In genomic region chr19:14494451-14494850, GRCh38 we compare ENCODE assay signal across 10 cellular contexts.
DNase-seq lines count a peak whose midpoint lies in the region; ATAC-seq, FAIRE-seq and TF ChIP-seq lines count a peak whose summit lies in the region.
"Had no signal": no experiment of that assay in that cellular context is flagged by ENCODE, and none has a peak within 500 bp of the region (broad histone marks: within the 10 kb centered on the region; RNA-seq: fewer than 3 reads in every experiment).

No MANE protein-coding gene starts in this region.

- H4K20me1 ChIP-seq in OCI-LY1 (ENCODE audit: insufficient read depth, low read length), result no peaks in the 10 kb centered on the region

- H3K4me3 Mint-ChIP-seq in effector memory CD8-positive, alpha-beta T cell, result peak overlapping the region; percentile 82 to 83
- H3K4me3 Mint-ChIP-seq in nephron progenitor cell, result peak overlapping the region; percentile 88

- no peaks in the 10 kb centered on the region for H3K9me3 Mint-ChIP-seq in effector memory CD8-positive, alpha-beta T cell
- no peaks in the 10 kb centered on the region for H3K9me3 Mint-ChIP-seq in nephron progenitor cell

- H3K27me3 ChIP-seq in OCI-LY1 (ENCODE audit: insufficient read depth, low read length), result no peaks in the 10 kb centered on the region

- H3K4me3 ChIP-seq in AG10803 (ENCODE audit: low read length) (peak overlapping the region; percentile 85), OCI-LY1 (ENCODE audit: low read depth, low read length, poor library complexity, severe bottlenecking) (peak overlapping the region; percentile 86)

- no peak for TF ChIP-seq CTCF in AG10803 (conservative IDR thresholded peaks at IDR 0.05; ENCODE audit: low read length)
- no peak for TF ChIP-seq CTCF in OCI-LY1 (IDR thresholded peaks at IDR 0.05; ENCODE audit: low read length)
- no peak for TF ChIP-seq CTCF in nephron progenitor cell (IDR thresholded peaks at IDR 0.05)
- no peak for TF ChIP-seq CTCF in D721Med (IDR thresholded peaks at IDR 0.05; ENCODE audit: insufficient read depth, missing control alignments)

- peaks cover 24% of the 10 kb centered on the region for H3K36me3 Mint-ChIP-seq in effector memory CD8-positive, alpha-beta T cell (ENCODE audit: insufficient read depth)
- peaks cover 29% of the 10 kb centered on the region for H3K36me3 Mint-ChIP-seq in nephron progenitor cell (ENCODE audit: low read depth)

- H3K9ac ChIP-seq in OCI-LY1 (ENCODE audit: low read length), result no peak overlapping the region
- H3K9ac ChIP-seq: KMS-11 had no signal

- no peak for ATAC-seq in effector memory CD8-positive, alpha-beta T cell (replicated peaks)
- ATAC-seq in HG02759 (IDR thresholded peaks at IDR 0.05; ENCODE audit: unreplicated experiment), result no peak
- ATAC-seq in HG02981 (IDR thresholded peaks at IDR 0.05; ENCODE audit: unreplicated experiment), result no peak

- H3K79me2 ChIP-seq in OCI-LY1 (ENCODE audit: insufficient read depth, low read length), result no peaks in the 10 kb centered on the region

- H3K9me2 ChIP-seq in OCI-LY1 (ENCODE audit: low read depth, low read length), result no peaks in the 10 kb centered on the region

- peaks cover 22 to 23% of the 10 kb centered on the region in 2 donors for H3K4me1 Mint-ChIP-seq in effector memory CD8-positive, alpha-beta T cell (ENCODE audit: low read depth in 2 of 2)
- H3K4me1 Mint-ChIP-seq in nephron progenitor cell, result peaks cover 29% of the 10 kb centered on the region

- DNase-seq in AG10803 (ENCODE audit: low read depth) (no peak), nephron progenitor cell (no peak), D721Med (ENCODE audit: insufficient read length, low spot score) (no peak)
- no peak for DNase-seq in effector memory CD8-positive, alpha-beta T cell
- no peak for DNase-seq in central memory CD4-positive, alpha-beta T cell
- DNase-seq: kidney had no signal

- H3F3A ChIP-seq in OCI-LY1 (ENCODE audit: insufficient read depth, low read length), result no peaks in the 10 kb centered on the region

- no peak overlapping the region for H2AFZ ChIP-seq in OCI-LY1 (ENCODE audit: low read length)

- no peaks in the 10 kb centered on the region for H3K27me3 Mint-ChIP-seq in effector memory CD8-positive, alpha-beta T cell
- no peaks in the 10 kb centered on the region for H3K27me3 Mint-ChIP-seq in nephron progenitor cell (ENCODE audit: low read depth, poor library complexity)

- FAIRE-seq in D721Med (lab: Jason Lieb, UNC), result no peak
- FAIRE-seq: kidney had no signal

- peak overlapping the region; percentile 72 to 82 for H3K27ac Mint-ChIP-seq in effector memory CD8-positive, alpha-beta T cell
- H3K27ac Mint-ChIP-seq in nephron progenitor cell, result no peak overlapping the region

- peaks cover 17% of the 10 kb centered on the region for H3K4me1 ChIP-seq in OCI-LY1 (ENCODE audit: insufficient read depth, low read length, severe bottlenecking)

- no peaks in the 10 kb centered on the region for H3K9me3 ChIP-seq in OCI-LY1 (ENCODE audit: low read length)

- H3K27ac ChIP-seq in OCI-LY1 (ENCODE audit: low read depth, low read length, poor library complexity, severe bottlenecking), result peak overlapping the region; percentile 32
- H3K27ac ChIP-seq: KMS-11 had no signal

- no peaks in the 10 kb centered on the region for H3K36me3 ChIP-seq in OCI-LY1 (ENCODE audit: insufficient read depth, low read length)

- H3K4me2 ChIP-seq in OCI-LY1 (ENCODE audit: low read length), result peak overlapping the region; percentile 99
